In the genomic region with DNA sequence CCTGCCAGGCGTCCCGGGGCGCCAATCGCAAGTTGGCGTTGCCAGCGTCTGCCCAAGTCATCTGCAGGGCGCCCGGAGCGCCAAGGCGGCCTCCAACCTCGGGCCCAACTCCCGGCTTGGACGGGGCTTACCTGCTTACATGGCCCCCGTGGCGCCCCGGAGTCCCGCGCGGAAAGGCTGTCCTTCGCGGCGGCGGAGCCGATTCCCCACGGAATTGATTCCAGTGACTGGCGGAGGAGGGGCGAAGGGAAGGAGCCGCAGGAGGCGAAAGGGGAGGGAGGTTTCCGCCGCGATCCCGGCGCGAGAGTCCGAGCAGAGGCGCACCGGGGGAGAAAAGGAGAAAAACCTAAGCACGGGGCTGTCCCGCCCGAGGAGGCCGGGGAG, we compare ENCODE assay signal across 8 cellular contexts. TPM values are rescaled to one million over a fixed set of nuclear protein-coding genes. Genes with fewer than 3 reads are reported as not detected.
DNase-seq lines count a peak whose midpoint lies in the region; ATAC-seq, FAIRE-seq and TF ChIP-seq lines count a peak whose summit lies in the region.

No MANE protein-coding gene starts in this region.

- peaks cover 81% of the 10 kb centered on the region for H3K27me3 Mint-ChIP-seq in stimulated activated naive CD8-positive, alpha-beta T cell treated with anti-CD3 and anti-CD28 coated beads, Interleukin-15, amount 100 ng/mL, for 72 hours

- peak overlapping the region; percentile 90 to 96 for H3K4me3 ChIP-seq in ascending aorta

- intact Hi-C loops in ascending aorta (cut with DNase I): loop anchor here (1.0 to 5.0 kb wide), 5 partner anchors 34 to 1094 kb away; a partner anchor contains a TSS

- no peaks in the 10 kb centered on the region for H3K9me3 ChIP-seq in ascending aorta

- FAIRE-seq in HTR-8/SVneo (lab: Jason Lieb, UNC): no peak

- DNase-seq in DMS53 treated with DMSO at 0.1 percent for 48 hours (lab: John Stamatoyannopoulos, UW; ENCODE audit: unreplicated experiment) (peak; percentile 55), HT-29 (ENCODE audit: low spot score) (peak; percentile 62), ascending aorta (ENCODE audit: low spot score in 2 of 2) (peak in 1 of 2 donors; percentile 86), islet precursor cell (peak; percentile 67), NCI-H510A treated with DMSO at 0.1 percent for 48 hours (lab: John Stamatoyannopoulos, UW) (no peak), HTR-8/SVneo (ENCODE audit: insufficient read length, low spot score) (no peak)
- DNase-seq in stimulated activated naive CD8-positive, alpha-beta T cell treated with anti-CD3 and anti-CD28 coated beads, Interleukin-15, amount 100 ng/mL, for 72 hours: peak in 1 of 2 donors; percentile 6

- H3K4me3 Mint-ChIP-seq in stimulated activated naive CD8-positive, alpha-beta T cell treated with anti-CD3 and anti-CD28 coated beads, Interleukin-15, amount 100 ng/mL, for 72 hours: peak overlapping the region; percentile 89 to 90

- peak; percentile 40 for ATAC-seq in stimulated activated naive CD8-positive, alpha-beta T cell treated with anti-CD3 and anti-CD28 coated beads, Interleukin-15, amount 100 ng/mL, for 72 hours
- ATAC-seq in GM21619 (IDR thresholded peaks at IDR 0.05; ENCODE audit: unreplicated experiment): no peak

- peak overlapping the region; percentile 99 to 100 for H3K27ac ChIP-seq in ascending aorta

- H3K36me3 ChIP-seq in ascending aorta: no peaks in the 10 kb centered on the region

- H3K9me3 Mint-ChIP-seq in stimulated activated naive CD8-positive, alpha-beta T cell treated with anti-CD3 and anti-CD28 coated beads, Interleukin-15, amount 100 ng/mL, for 72 hours: no peaks in the 10 kb centered on the region

- H3K4me1 ChIP-seq in ascending aorta: peaks cover 0 to 30% of the 10 kb centered on the region in 2 donors

- peak overlapping the region in 1 of 2 donors; percentile 81 for H3K27ac Mint-ChIP-seq in stimulated activated naive CD8-positive, alpha-beta T cell treated with anti-CD3 and anti-CD28 coated beads, Interleukin-15, amount 100 ng/mL, for 72 hours

- H3K4me1 Mint-ChIP-seq in stimulated activated naive CD8-positive, alpha-beta T cell treated with anti-CD3 and anti-CD28 coated beads, Interleukin-15, amount 100 ng/mL, for 72 hours: peaks cover 14% of the 10 kb centered on the region

- no peaks in the 10 kb centered on the region for H3K27me3 ChIP-seq in ascending aorta

- no peak for TF ChIP-seq CTCF in ascending aorta (IDR thresholded peaks at IDR 0.05)

RNA-seq across cellular contexts. Expression of a gene that starts 0.4 kb away (rescaled TPM):
- total RNA-seq in HT-29 (2014; rRNA removed; shearing (Covaris generic)): 5.9 and 11.0 TPM in 2 replicates
- total RNA-seq in ascending aorta: 27.2 TPM

RNA-seq across cellular contexts. Expression of a gene that starts 52.0 kb away (rescaled TPM):
- 25.6 and 33.1 TPM in 2 replicates for total RNA-seq in HT-29 (2014; rRNA removed; shearing (Covaris generic))
- total RNA-seq in ascending aorta: 0.53 TPM

Comparison
In these comparisons a context has a peak if more than half of its experiments do, and no peak if none do; other contexts are left out.
1. DNase-seq: peak in DMS53 treated with DMSO at 0.1 percent for 48 hours (single experiment), HT-29 (single experiment) and islet precursor cell (single experiment); none in NCI-H510A treated with DMSO at 0.1 percent for 48 hours (single experiment) and HTR-8/SVneo (single experiment).
2. RNA of a gene that starts 52.0 kb away (total RNA-seq): 25.6 to 33.1 TPM in HT-29; 0.53 TPM in ascending aorta (single experiment); every median in the first group is over 10 times any median in the second.